In the genomic region with DNA sequence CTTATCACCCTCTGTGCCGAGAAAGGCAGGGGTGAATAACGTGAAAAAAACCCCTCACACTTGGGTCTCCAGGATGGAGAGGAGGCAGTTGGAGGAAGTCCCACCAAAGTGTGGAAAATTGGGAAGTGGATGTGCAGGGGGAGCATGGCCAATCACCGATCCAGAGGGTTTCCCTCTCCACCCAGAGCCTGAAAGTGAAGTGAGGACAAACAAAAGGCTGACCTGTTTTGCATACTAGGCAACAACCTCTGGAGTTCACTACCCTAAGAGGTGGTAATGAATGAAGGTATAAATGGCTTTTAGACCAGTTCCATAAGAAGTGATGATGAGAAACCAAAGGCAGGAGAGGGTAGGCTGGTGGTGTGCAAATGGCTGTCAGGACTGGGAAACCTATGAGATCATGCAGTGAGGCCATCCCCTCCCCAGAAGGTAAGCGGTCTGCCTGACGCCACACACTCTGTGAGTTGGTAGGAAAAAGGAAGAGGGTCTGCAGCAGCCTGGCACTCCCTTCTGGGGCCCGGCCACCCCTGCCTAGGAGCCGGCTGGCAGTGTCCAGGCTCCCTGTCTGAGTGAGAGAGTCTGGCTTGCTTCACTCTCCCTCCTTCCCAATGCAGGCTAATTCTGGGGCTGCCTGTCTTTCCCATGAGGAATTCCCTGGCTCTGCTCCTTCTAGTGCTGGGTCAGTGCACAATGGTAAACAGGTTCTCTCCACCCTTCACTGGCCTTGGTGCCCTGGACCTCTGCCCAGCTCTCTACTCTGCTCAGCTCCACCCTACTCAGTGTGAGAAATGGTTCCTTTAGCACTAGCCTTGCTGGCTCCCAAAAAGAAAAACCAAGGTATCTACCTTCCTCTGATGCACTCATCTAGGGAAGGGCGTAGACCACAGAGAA, we compare ENCODE assay signal across 8 cellular contexts. TPM values are rescaled to one million over a fixed set of nuclear protein-coding genes. Genes with fewer than 3 reads are reported as not detected.
A peak's percentile ranks its signal among the peaks of the same experiment; 100 is the strongest.
DNase-seq lines count a peak whose midpoint lies in the region; ATAC-seq and TF ChIP-seq lines count a peak whose summit lies in the region.

No MANE protein-coding gene starts in this region.

- no peaks in the 10 kb centered on the region for H3K27me3 Mint-ChIP-seq in osteocyte (ENCODE audit: unreplicated experiment)

- intact Hi-C loops in Panc1 (cut with micrococcal nuclease; ENCODE audit: unreplicated experiment) = no loop called here

- no peaks in the 10 kb centered on the region for H3K9me3 ChIP-seq in Panc1 (ENCODE audit: control insufficient read depth, insufficient read depth, low read depth, low read length)

- peak; percentile 28 for DNase-seq in CD1c-positive myeloid dendritic cell (ENCODE audit: extremely low spot score)
- no peak for DNase-seq in Panc1 (ENCODE audit: low read depth, low spot score)
- DNase-seq in fibroblast of peridontal ligament (ENCODE audit: extremely low read depth) = peak; percentile 96
- no peak for DNase-seq in osteocyte (ENCODE audit: extremely low spot score, unreplicated experiment)
- DNase-seq in DMS153 treated with DMSO at 0.1 percent for 48 hours (lab: John Stamatoyannopoulos, UW; ENCODE audit: unreplicated experiment) = no peak

- CTCF ChIA-PET in Panc1 (lab: Charles Lee) = no interaction called here

- no peaks in the 10 kb centered on the region for H3K9me3 Mint-ChIP-seq in osteocyte (ENCODE audit: unreplicated experiment)

- H3K4me1 ChIP-seq in Panc1 (ENCODE audit: control insufficient read depth, insufficient read depth, low read length) = peaks cover 44% of the 10 kb centered on the region

- H3K27me3 ChIP-seq in Panc1 (ENCODE audit: control insufficient read depth, insufficient read depth, low read length) = no peaks in the 10 kb centered on the region

- H3K27ac Mint-ChIP-seq in osteocyte (ENCODE audit: unreplicated experiment) = peak overlapping the region; percentile 35

- no peak overlapping the region for H3K4me3 ChIP-seq in Panc1 (ENCODE audit: low read depth in 2 of 2, low read length in 2 of 2)

- no peak overlapping the region for H3K4me3 Mint-ChIP-seq in osteocyte (ENCODE audit: unreplicated experiment)

- TF ChIP-seq CTCF in Panc1 (IDR thresholded peaks at IDR 0.05) (no peak), osteocyte (IDR thresholded peaks at IDR 0.05) (no peak)

- H3K4me1 Mint-ChIP-seq in osteocyte (ENCODE audit: unreplicated experiment) = peaks cover 45% of the 10 kb centered on the region

- POLR2A ChIA-PET in Panc1 (lab: Charles Lee) = interaction anchor here (0.6 kb wide), 1 partner anchor 311 kb away, joined by 3 read pairs; no protein-coding TSS in a partner anchor

- in situ Hi-C loops in Panc1 (cut with HindIII; ENCODE audit: low pct_unique_long_range_greater_than_20kb, low sequenced_read_pairs) = no loop called here

- no peaks in the 10 kb centered on the region for H3K36me3 ChIP-seq in Panc1 (ENCODE audit: control insufficient read depth, insufficient read depth, low read length)

- H3K36me3 Mint-ChIP-seq in osteocyte (ENCODE audit: unreplicated experiment) = peaks cover 2% of the 10 kb centered on the region

- ATAC-seq in Panc1 (peak; percentile 78), HG03045 (IDR thresholded peaks at IDR 0.05; ENCODE audit: unreplicated experiment) (no peak), HG02885 (IDR thresholded peaks at IDR 0.05; ENCODE audit: poor library complexity, unreplicated experiment) (no peak), GM18870 (IDR thresholded peaks at IDR 0.05; ENCODE audit: unreplicated experiment) (no peak)

- peak overlapping the region; percentile 18; the same call in 1 of the 2 replicates for H3K27ac ChIP-seq in Panc1 (ENCODE audit: low read length)

- no TSS peak for BruUV-seq in Panc1 (replicated peaks; lab: Mats Ljungman, UMichigan)

RNA-seq across cellular contexts. Expression of a gene that starts 15.6 kb away (rescaled TPM):
- total RNA-seq in Panc1 (2021; ENCODE audit: unreplicated experiment) (14.9 TPM), osteocyte (12.6 and 14.1 TPM in 2 replicates)
- polyA plus RNA-seq in Panc1 (2012; ENCODE audit: insufficient read length) = 12.6 TPM

RNA-seq across cellular contexts. Expression of a gene that starts 21.8 kb away (rescaled TPM):
- total RNA-seq in Panc1 (2021; ENCODE audit: unreplicated experiment) (6.7 TPM), osteocyte (11.8 and 12.2 TPM in 2 replicates)
- 16.2 TPM for polyA plus RNA-seq in Panc1 (2012; ENCODE audit: insufficient read length)

RNA-seq across cellular contexts. Expression of a gene that starts 44.5 kb away (rescaled TPM):
- total RNA-seq in Panc1 (2021; ENCODE audit: unreplicated experiment) (not detected), osteocyte (not detected in 2 replicates)
- not detected for polyA plus RNA-seq in Panc1 (2012; ENCODE audit: insufficient read length)

RNA-seq across cellular contexts. Expression of a gene that starts 45.6 kb away (rescaled TPM):
- total RNA-seq in Panc1 (2021; ENCODE audit: unreplicated experiment) = 176 TPM
- polyA plus RNA-seq in Panc1 (2012; ENCODE audit: insufficient read length) = 217 TPM
- 170 and 187 TPM in 2 replicates for total RNA-seq in osteocyte

RNA-seq across cellular contexts. Expression of a gene that starts 45.7 kb away (rescaled TPM):
- total RNA-seq in Panc1 (2021; ENCODE audit: unreplicated experiment) = 2.1 TPM
- 3.0 TPM for polyA plus RNA-seq in Panc1 (2012; ENCODE audit: insufficient read length)
- 2.9 and 3.7 TPM in 2 replicates for total RNA-seq in osteocyte

Comparison
In these comparisons a context has a peak if more than half of its experiments do, and no peak if none do; other contexts are left out.
1. DNase-seq: peak in CD1c-positive myeloid dendritic cell (single experiment) and fibroblast of peridontal ligament (single experiment); none in Panc1 (single experiment), osteocyte (single experiment) and DMS153 treated with DMSO at 0.1 percent for 48 hours (single experiment).